10 cellular contexts compared by ENCODE assay signal in genomic region chr10:11560076-11560709, GRCh38. TPM values are rescaled to one million over a fixed set of nuclear protein-coding genes. Genes with fewer than 3 reads are reported as not detected.
A peak's percentile ranks its signal among the peaks of the same experiment; 100 is the strongest.
DNase-seq lines count a peak whose midpoint lies in the region; ATAC-seq and TF ChIP-seq lines count a peak whose summit lies in the region.
"Had no signal": no experiment of that assay in that cellular context is flagged by ENCODE, and none has a peak within 500 bp of the region (broad histone marks: within the 10 kb centered on the region; RNA-seq: fewer than 3 reads in every experiment).

No MANE protein-coding gene starts in this region.

- no peak for TF ChIP-seq CTCF in MCF 10A (IDR thresholded peaks at IDR 0.05; ENCODE audit: unreplicated experiment)

- peak; percentile 76 for DNase-seq in GF-D8 (lab: John Stamatoyannopoulos, UW)
- peak; percentile 27 for DNase-seq in germinal center (ENCODE audit: low spot score)
- no peak for DNase-seq in amniotic stem cell (lab: John Stamatoyannopoulos, UW)
- DNase-seq in OCI-M2 (lab: John Stamatoyannopoulos, UW; ENCODE audit: unreplicated experiment): no peak
- no peak for DNase-seq in activated naive CD4-positive, alpha-beta T cell treated with Interleukin-2 at 50 U/mL for 16 hours
- DNase-seq in MCF 10A (ENCODE audit: unreplicated experiment): no peak
- DNase-seq: CD4-positive, alpha-beta T cell; stimulated activated CD8-positive, alpha-beta memory T cell treated with anti-CD3 and anti-CD28 coated beads, Interleukin-4, amount 100 ng/mL, for 48 hours had no signal

- no peak overlapping the region for H3K27ac Mint-ChIP-seq in MCF 10A (ENCODE audit: low read depth, unreplicated experiment)
- H3K27ac Mint-ChIP-seq: CD4-positive, alpha-beta T cell had no signal

- ATAC-seq in GM21528 (IDR thresholded peaks at IDR 0.05; ENCODE audit: low FRiP score, unreplicated experiment) (peak; percentile 69), HG03521 (IDR thresholded peaks at IDR 0.05; ENCODE audit: unreplicated experiment) (peak; percentile 87)

- H3K27me3 Mint-ChIP-seq in MCF 10A (ENCODE audit: insufficient read depth, unreplicated experiment): no peaks in the 10 kb centered on the region
- H3K27me3 Mint-ChIP-seq: CD4-positive, alpha-beta T cell had no signal

- H3K36me3 Mint-ChIP-seq in MCF 10A (ENCODE audit: insufficient read depth, unreplicated experiment): no peaks in the 10 kb centered on the region

- POLR2A ChIA-PET in MCF 10A (lab: Yijun Ruan, JAX): interaction anchor here (0.6 to 0.7 kb wide), 2 partner anchors 8 to 88 kb away, joined by 3 to 5 read pairs; no protein-coding TSS in a partner anchor

- H3K4me1 Mint-ChIP-seq in MCF 10A (ENCODE audit: insufficient read depth, unreplicated experiment): peaks cover 6% of the 10 kb centered on the region

- no TSS peak for BruUV-seq in MCF 10A (replicated peaks; lab: Mats Ljungman, UMichigan)

- CTCF ChIA-PET in MCF 10A (lab: Yijun Ruan, JAX): no interaction called here

- no peak overlapping the region for H3K4me3 Mint-ChIP-seq in MCF 10A (ENCODE audit: unreplicated experiment)
- H3K4me3 Mint-ChIP-seq: CD4-positive, alpha-beta T cell had no signal

- peaks cover 10% of the 10 kb centered on the region for H3K9me3 Mint-ChIP-seq in MCF 10A (ENCODE audit: unreplicated experiment)
- H3K9me3 Mint-ChIP-seq: CD4-positive, alpha-beta T cell had no signal

- intact Hi-C loops in MCF 10A (cut with micrococcal nuclease): no loop called here

RNA-seq across cellular contexts. Expression of gene USP6NL, which starts 51.3 kb away (rescaled TPM):
- 19.0 and 19.2 TPM in 2 replicates for total RNA-seq in MCF 10A (2022)

Comparison
In these comparisons a context has a peak if more than half of its experiments do, and no peak if none do; other contexts are left out.
1. DNase-seq: peak in GF-D8 (single experiment) and germinal center (single experiment); none in amniotic stem cell (single experiment), OCI-M2 (single experiment), activated naive CD4-positive, alpha-beta T cell treated with Interleukin-2 at 50 U/mL for 16 hours (single experiment) and MCF 10A (single experiment).